11 cellular contexts compared by ENCODE assay signal in genomic region chr7:19707240-19707639, GRCh38. TPM values are rescaled to one million over a fixed set of nuclear protein-coding genes. Genes with fewer than 3 reads are reported as not detected.
DNase-seq lines count a peak whose midpoint lies in the region; ATAC-seq and TF ChIP-seq lines count a peak whose summit lies in the region.
"Had no signal": no experiment of that assay in that cellular context is flagged by ENCODE, and none has a peak within 500 bp of the region (broad histone marks: within the 10 kb centered on the region; RNA-seq: fewer than 3 reads in every experiment).

No MANE protein-coding gene starts in this region.

- no peaks in the 10 kb centered on the region for H3K27me3 ChIP-seq in ACC112 (ENCODE audit: insufficient read depth, low read length)
- no peaks in the 10 kb centered on the region for H3K27me3 ChIP-seq in H9 (ENCODE audit: insufficient read depth, low read length)
- no peaks in the 10 kb centered on the region for H3K27me3 ChIP-seq in hepatocyte
- H3K27me3 ChIP-seq in effector memory CD4-positive, alpha-beta T cell (replicated peaks; ENCODE audit: control insufficient read depth, insufficient read depth, low read length, poor library complexity, severe bottlenecking): no peaks in the 10 kb centered on the region

- H2BK12ac ChIP-seq in H9 (ENCODE audit: insufficient read length, low read depth, low read length): no peak overlapping the region

- POLR2A ChIA-PET in activated CD4-positive, alpha-beta memory T cell treated with anti-CD3 and anti-CD28 coated beads, Interleukin-2, amount 10 ng/mL, durations not matched to agents 7 days and 5 days (lab: Charles Lee): no interaction called here

- TF ChIP-seq CTCF in H9 (conservative IDR thresholded peaks at IDR 0.05) (no peak), hepatocyte (IDR thresholded peaks at IDR 0.05; ENCODE audit: poor library complexity) (no peak)

- H3K4me3 Mint-ChIP-seq in H9: peak overlapping the region; percentile 96 to 99
- peak overlapping the region; percentile 94 for H3K4me3 Mint-ChIP-seq in activated CD4-positive, alpha-beta memory T cell treated with anti-CD3 and anti-CD28 coated beads, Interleukin-2, amount 10 ng/mL, durations not matched to agents 7 days and 5 days

- no peak overlapping the region for H3K9ac ChIP-seq in H9 (ENCODE audit: extremely low read depth, insufficient read length, low read length)

- H3K9me2 ChIP-seq in hepatocyte (replicated peaks; ENCODE audit: insufficient read depth): no peaks in the 10 kb centered on the region

- no peak overlapping the region for H4K5ac ChIP-seq in H9 (ENCODE audit: insufficient read length, low read depth, low read length)

- no peak overlapping the region for H4K8ac ChIP-seq in H9 (replicated peaks; ENCODE audit: insufficient read length, low read depth, low read length)

- ATAC-seq in GM18505 (IDR thresholded peaks at IDR 0.05; ENCODE audit: unreplicated experiment): no peak

- H2BK20ac ChIP-seq in H9 (ENCODE audit: low read depth, low read length, poor library complexity, severe bottlenecking): no peak overlapping the region

- H3K9me3 ChIP-seq in H9 (ENCODE audit: control insufficient read depth, low read depth, low read length) (no peaks in the 10 kb centered on the region), hepatocyte (ENCODE audit: low read depth) (no peaks in the 10 kb centered on the region)
- H3K9me3 ChIP-seq in effector memory CD4-positive, alpha-beta T cell (ENCODE audit: control insufficient read depth, low read length): no peaks in the 10 kb centered on the region

- no peak overlapping the region for H2AK5ac ChIP-seq in H9 (ENCODE audit: insufficient read length, low read length)

- peaks cover 32 to 37% of the 10 kb centered on the region in 2 experiments for H3K4me1 Mint-ChIP-seq in H9
- H3K4me1 Mint-ChIP-seq in activated CD4-positive, alpha-beta memory T cell treated with anti-CD3 and anti-CD28 coated beads, Interleukin-2, amount 10 ng/mL, durations not matched to agents 7 days and 5 days: peaks cover 37% of the 10 kb centered on the region

- H3K27ac ChIP-seq in ACC112 (ENCODE audit: low read depth, low read length): no peak overlapping the region
- no peak overlapping the region for H3K27ac ChIP-seq in H9 (ENCODE audit: insufficient read length, low read depth, low read length)
- H3K27ac ChIP-seq in hepatocyte: no peak overlapping the region
- no peak overlapping the region for H3K27ac ChIP-seq in effector memory CD4-positive, alpha-beta T cell (ENCODE audit: insufficient read depth, low read length, poor library complexity, severe bottlenecking)

- peaks cover 0 to 9% (median 4%) of the 10 kb centered on the region in 3 experiments; a peak in 3 of 7 replicates for H3K36me3 Mint-ChIP-seq in H9 (ENCODE audit: insufficient read depth in 1 of 3, low read depth in 3 of 3)
- H3K36me3 Mint-ChIP-seq in activated CD4-positive, alpha-beta memory T cell treated with anti-CD3 and anti-CD28 coated beads, Interleukin-2, amount 10 ng/mL, durations not matched to agents 7 days and 5 days (ENCODE audit: low read depth): peaks cover 7% of the 10 kb centered on the region

- no peak for DNase-seq in H9
- DNase-seq in activated CD4-positive, alpha-beta memory T cell treated with anti-CD3 and anti-CD28 coated beads, Interleukin-2, amount 10 ng/mL, durations not matched to agents 7 days and 5 days: no peak
- no peak for DNase-seq in hepatocyte (ENCODE audit: low spot score)
- no peak for DNase-seq in effector memory CD4-positive, alpha-beta T cell
- DNase-seq in ureter (ENCODE audit: low spot score): no peak
- DNase-seq in superior temporal gyrus (ENCODE audit: extremely low spot score): no peak
- DNase-seq: head of caudate nucleus; NCI-H2081; stimulated activated CD4-positive, alpha-beta T cell treated with anti-CD3 and anti-CD28 coated beads, Interleukin-2, amount 100 ng/mL, for 48 hours had no signal

- peak overlapping the region; percentile 82 for H3K4me3 ChIP-seq in ACC112 (ENCODE audit: low read depth, low read length)
- no peak overlapping the region for H3K4me3 ChIP-seq in hepatocyte
- no peak overlapping the region for H3K4me3 ChIP-seq in effector memory CD4-positive, alpha-beta T cell (ENCODE audit: insufficient read depth, low read depth, low read length, poor library complexity, severe bottlenecking)

- H4K91ac ChIP-seq in H9 (ENCODE audit: insufficient read length, low read depth, low read length): no peak overlapping the region

- H3K56ac ChIP-seq in H9 (ENCODE audit: insufficient read length, low read depth, low read length): no peak overlapping the region

- H2AFZ ChIP-seq in ACC112 (ENCODE audit: low read length, unreplicated experiment) (no peak overlapping the region), H9 (ENCODE audit: low read length) (no peak overlapping the region), hepatocyte (no peak overlapping the region)

- H4K20me1 ChIP-seq in H9 (ENCODE audit: control insufficient read depth, insufficient read depth, insufficient read length): no peaks in the 10 kb centered on the region
- no peaks in the 10 kb centered on the region for H4K20me1 ChIP-seq in hepatocyte (ENCODE audit: insufficient read depth, poor library complexity, severe bottlenecking)

- H3K23ac ChIP-seq in H9 (ENCODE audit: insufficient read length, low read depth, low read length): no peak overlapping the region

- CTCF ChIA-PET in activated CD4-positive, alpha-beta memory T cell treated with anti-CD3 and anti-CD28 coated beads, Interleukin-2, amount 10 ng/mL, durations not matched to agents 7 days and 5 days (lab: Charles Lee): no interaction called here

- no peak overlapping the region for H2BK120ac ChIP-seq in H9 (ENCODE audit: low read depth, low read length, poor library complexity, severe bottlenecking)

- H3K18ac ChIP-seq in H9 (ENCODE audit: insufficient read length, low read depth, low read length): no peak overlapping the region

- H3K4me2 ChIP-seq in H9 (ENCODE audit: insufficient read depth, insufficient read length, low read length): peak overlapping the region; percentile 68
- H3K4me2 ChIP-seq in hepatocyte: peak overlapping the region; percentile 92

- H3K79me2 ChIP-seq in ACC112 (ENCODE audit: control insufficient read depth, insufficient read depth, low read length, unreplicated experiment) (peaks cover 41% of the 10 kb centered on the region), H9 (ENCODE audit: insufficient read depth, low read length) (peaks cover 12% of the 10 kb centered on the region; the same call in 1 of the 2 replicates), hepatocyte (peaks cover 58% of the 10 kb centered on the region)

- H3K27ac Mint-ChIP-seq in H9: no peak overlapping the region
- H3K27ac Mint-ChIP-seq in activated CD4-positive, alpha-beta memory T cell treated with anti-CD3 and anti-CD28 coated beads, Interleukin-2, amount 10 ng/mL, durations not matched to agents 7 days and 5 days: no peak overlapping the region

- H3K23me2 ChIP-seq in H9 (ENCODE audit: insufficient read length, low read depth, low read length, poor library complexity, severe bottlenecking): no peaks in the 10 kb centered on the region

- no peak overlapping the region for H3K4ac ChIP-seq in H9 (ENCODE audit: low read depth, low read length)

- peaks cover 2% of the 10 kb centered on the region for H3K79me1 ChIP-seq in H9 (ENCODE audit: insufficient read depth, low read depth, low read length, poor library complexity, severe bottlenecking)

- no peak overlapping the region for H3T11ph ChIP-seq in H9 (ENCODE audit: low read length)

- H3K36me3 ChIP-seq in ACC112 (ENCODE audit: insufficient read depth, low read length): peaks cover 18% of the 10 kb centered on the region
- H3K36me3 ChIP-seq in hepatocyte (replicated peaks; ENCODE audit: insufficient read depth, low read depth): no peaks in the 10 kb centered on the region
- H3K36me3 ChIP-seq in effector memory CD4-positive, alpha-beta T cell (ENCODE audit: control insufficient read depth, insufficient read depth, low read length): no peaks in the 10 kb centered on the region

- H2BK15ac ChIP-seq in H9 (ENCODE audit: low read depth, low read length): no peak overlapping the region

- H3K27me3 Mint-ChIP-seq in H9 (ENCODE audit: low read depth): peaks cover 11% of the 10 kb centered on the region
- peaks cover 4% of the 10 kb centered on the region for H3K27me3 Mint-ChIP-seq in activated CD4-positive, alpha-beta memory T cell treated with anti-CD3 and anti-CD28 coated beads, Interleukin-2, amount 10 ng/mL, durations not matched to agents 7 days and 5 days

- no peak for TF ChIP-seq POLR2A in GM18505 (IDR thresholded peaks at IDR 0.05; ENCODE audit: borderline replicate concordance, extremely low read depth, insufficient read depth, insufficient read length)

- H3K4me1 ChIP-seq in ACC112 (ENCODE audit: control insufficient read depth, insufficient read depth, low read length, unreplicated experiment): peaks cover 12% of the 10 kb centered on the region
- H3K4me1 ChIP-seq in H9 (ENCODE audit: insufficient read depth, low read length): peaks cover 4% of the 10 kb centered on the region; the same call in 1 of the 2 replicates
- peaks cover 20% of the 10 kb centered on the region for H3K4me1 ChIP-seq in hepatocyte (ENCODE audit: insufficient read depth)
- H3K4me1 ChIP-seq in effector memory CD4-positive, alpha-beta T cell (ENCODE audit: control insufficient read depth, insufficient read depth, low read length, poor library complexity, severe bottlenecking): peaks cover 14% of the 10 kb centered on the region

- no peaks in the 10 kb centered on the region for H3K9me3 Mint-ChIP-seq in H9
- H3K9me3 Mint-ChIP-seq in activated CD4-positive, alpha-beta memory T cell treated with anti-CD3 and anti-CD28 coated beads, Interleukin-2, amount 10 ng/mL, durations not matched to agents 7 days and 5 days: no peaks in the 10 kb centered on the region

- no CpG with 5 or more reads among the region's 3 CpGs for WGBS in H9 (ENCODE audit: extremely low coverage, insufficient read length, low lambda C conversion rate)
- 76% methylated on average over 3 of the region's 3 CpGs for WGBS in hepatocyte (ENCODE audit: low lambda C conversion rate, missing lambda C conversion rate)

- H2BK5ac ChIP-seq in H9 (ENCODE audit: insufficient read length, low read length): no peak overlapping the region

- no peak overlapping the region for H3K14ac ChIP-seq in H9 (ENCODE audit: insufficient read depth, low read length)

RNA-seq across cellular contexts. Expression of gene POLR1F, which starts 1.6 kb away (rescaled TPM):
- total RNA-seq in H9 (2021) (24.9 and 26.5 TPM in 2 replicates), hepatocyte (14.4 and 18.8 TPM in 2 replicates), ureter (20.5 TPM)
- 10 to 100 TPM; 17.0 to 17.3 TPM for total RNA-seq in activated CD4-positive, alpha-beta memory T cell treated with anti-CD3 and anti-CD28 coated beads, Interleukin-2, amount 10 ng/mL, durations not matched to agents 7 days and 5 days
- 17.2 and 19.3 TPM in 2 replicates for polyA plus RNA-seq in hepatocyte
